17 cellular contexts compared by ENCODE assay signal in genomic region chr18:49685231-49685942, GRCh38.
DNase-seq lines count a peak whose midpoint lies in the region; ATAC-seq lines count a peak whose summit lies in the region.
"Had no signal": no experiment of that assay in that cellular context is flagged by ENCODE, and none has a peak within 500 bp of the region (broad histone marks: within the 10 kb centered on the region; RNA-seq: fewer than 3 reads in every experiment).

No MANE protein-coding gene starts in this region.

- H3K4me1 Mint-ChIP-seq in activated T-helper 2 cell treated with anti-CD3 and anti-CD28 coated beads, Interferon-gamma antibody, Interleukin-2, Interleukin-4, amounts not matched to agents 10 μg/mL and 5 μg/mL and 100 μg/mL, durations not matched to agents 14 hours and 24 hours and 36 hours (ENCODE audit: low read depth) = peaks cover 16% of the 10 kb centered on the region
- H3K4me1 Mint-ChIP-seq: activated naive CD8-positive, alpha-beta T cell treated with anti-CD3 and anti-CD28 coated beads, Interleukin-2, amount 10 ng/mL, durations not matched to agents 7 days and 5 days; B cell had no signal

- H3K4me1 ChIP-seq in right cardiac atrium (ENCODE audit: control insufficient read depth, insufficient read depth, low read length) = no peaks in the 10 kb centered on the region
- H3K4me1 ChIP-seq: gastroesophageal sphincter had no signal

- H3K27me3 ChIP-seq in right cardiac atrium (ENCODE audit: control insufficient read depth, insufficient read depth) = no peaks in the 10 kb centered on the region
- H3K27me3 ChIP-seq: gastroesophageal sphincter had no signal

- no peaks in the 10 kb centered on the region for H3K36me3 Mint-ChIP-seq in activated T-helper 2 cell treated with anti-CD3 and anti-CD28 coated beads, Interferon-gamma antibody, Interleukin-2, Interleukin-4, amounts not matched to agents 10 μg/mL and 5 μg/mL and 100 μg/mL, durations not matched to agents 14 hours and 24 hours and 36 hours (ENCODE audit: low read depth)
- H3K36me3 Mint-ChIP-seq: activated naive CD8-positive, alpha-beta T cell treated with anti-CD3 and anti-CD28 coated beads, Interleukin-2, amount 10 ng/mL, durations not matched to agents 7 days and 5 days had no signal

- H3K4me3 ChIP-seq in right cardiac atrium (ENCODE audit: low read length) = no peak overlapping the region
- H3K4me3 ChIP-seq: gastroesophageal sphincter had no signal

- intact Hi-C loops in right cardiac atrium (cut with DNase I) (no loop called here), left cardiac atrium (cut with DNase I) (no loop called here), left colon (cut with DNase I, micrococcal nuclease) (no loop called here)
- intact Hi-C loops in activated T-helper 2 cell treated with anti-CD3 and anti-CD28 coated beads, Interferon-gamma antibody, Interleukin-2, Interleukin-4, amounts not matched to agents 10 μg/mL and 5 μg/mL and 100 μg/mL, durations not matched to agents 14 hours and 24 hours and 36 hours (cut with micrococcal nuclease) = no loop called here

- H3K4me3 Mint-ChIP-seq in activated T-helper 2 cell treated with anti-CD3 and anti-CD28 coated beads, Interferon-gamma antibody, Interleukin-2, Interleukin-4, amounts not matched to agents 10 μg/mL and 5 μg/mL and 100 μg/mL, durations not matched to agents 14 hours and 24 hours and 36 hours (ENCODE audit: low read depth) = no peak overlapping the region
- H3K4me3 Mint-ChIP-seq: activated naive CD8-positive, alpha-beta T cell treated with anti-CD3 and anti-CD28 coated beads, Interleukin-2, amount 10 ng/mL, durations not matched to agents 7 days and 5 days; B cell had no signal

- 54% methylated on average over 6 of the region's 6 CpGs for WGBS in right cardiac atrium

- DNase-seq in right cardiac atrium (no peak), left cardiac atrium (no peak), dermis blood vessel endothelial cell (peak; percentile 92), left colon (no peak), NCI-H187 treated with DMSO at 0.1 percent for 48 hours (lab: John Stamatoyannopoulos, UW) (no peak), NOMO-1 treated with DMSO at 0.1 percent for 48 hours (lab: John Stamatoyannopoulos, UW; ENCODE audit: unreplicated experiment) (no peak)
- no peak for DNase-seq in activated T-helper 2 cell treated with anti-CD3 and anti-CD28 coated beads, Interferon-gamma antibody, Interleukin-2, Interleukin-4, amounts not matched to agents 10 μg/mL and 5 μg/mL and 100 μg/mL, durations not matched to agents 14 hours and 24 hours and 36 hours (ENCODE audit: low spot score)
- DNase-seq: activated CD4-positive, alpha-beta T cell treated with anti-CD3 and anti-CD28 coated beads for 4 hours; activated naive CD8-positive, alpha-beta T cell treated with anti-CD3 and anti-CD28 coated beads, Interleukin-2, amount 10 ng/mL, durations not matched to agents 7 days and 5 days; DND-41; NCI-H1417 treated with DMSO at 0.1 percent for 48 hours; NCI-H524; SHP77; stimulated activated CD8-positive, alpha-beta memory T cell treated with anti-CD3 and anti-CD28 coated beads, Interleukin-4, amount 100 ng/mL, for 48 hours had no signal

- ATAC-seq in right cardiac atrium = peak; percentile 36 to 76
- no peak for ATAC-seq in left cardiac atrium
- peak; percentile 45 for ATAC-seq in left colon
- no peak for ATAC-seq in GM19397 (IDR thresholded peaks at IDR 0.05; ENCODE audit: unreplicated experiment)
- ATAC-seq: gastroesophageal sphincter had no signal

- H3K9me3 ChIP-seq in right cardiac atrium (ENCODE audit: control insufficient read depth, low read length) = no peaks in the 10 kb centered on the region
- H3K9me3 ChIP-seq: gastroesophageal sphincter had no signal

- no peak overlapping the region for H3K27ac ChIP-seq in right cardiac atrium (ENCODE audit: low read length)
- H3K27ac ChIP-seq: gastroesophageal sphincter had no signal

- no peaks in the 10 kb centered on the region for H3K9me3 Mint-ChIP-seq in activated T-helper 2 cell treated with anti-CD3 and anti-CD28 coated beads, Interferon-gamma antibody, Interleukin-2, Interleukin-4, amounts not matched to agents 10 μg/mL and 5 μg/mL and 100 μg/mL, durations not matched to agents 14 hours and 24 hours and 36 hours
- H3K9me3 Mint-ChIP-seq: activated naive CD8-positive, alpha-beta T cell treated with anti-CD3 and anti-CD28 coated beads, Interleukin-2, amount 10 ng/mL, durations not matched to agents 7 days and 5 days had no signal

- H3K27ac Mint-ChIP-seq in activated T-helper 2 cell treated with anti-CD3 and anti-CD28 coated beads, Interferon-gamma antibody, Interleukin-2, Interleukin-4, amounts not matched to agents 10 μg/mL and 5 μg/mL and 100 μg/mL, durations not matched to agents 14 hours and 24 hours and 36 hours = no peak overlapping the region
- H3K27ac Mint-ChIP-seq: activated naive CD8-positive, alpha-beta T cell treated with anti-CD3 and anti-CD28 coated beads, Interleukin-2, amount 10 ng/mL, durations not matched to agents 7 days and 5 days; B cell had no signal

- peaks cover 11% of the 10 kb centered on the region for H3K27me3 Mint-ChIP-seq in activated T-helper 2 cell treated with anti-CD3 and anti-CD28 coated beads, Interferon-gamma antibody, Interleukin-2, Interleukin-4, amounts not matched to agents 10 μg/mL and 5 μg/mL and 100 μg/mL, durations not matched to agents 14 hours and 24 hours and 36 hours (ENCODE audit: low read depth)

Comparison
In these comparisons a context has a peak if more than half of its experiments do, and no peak if none do; other contexts are left out.
1. ATAC-seq: peak in right cardiac atrium (2 of 2) and left colon (single experiment); none in left cardiac atrium (0 of 2) and GM19397 (single experiment).